In the genomic region with DNA sequence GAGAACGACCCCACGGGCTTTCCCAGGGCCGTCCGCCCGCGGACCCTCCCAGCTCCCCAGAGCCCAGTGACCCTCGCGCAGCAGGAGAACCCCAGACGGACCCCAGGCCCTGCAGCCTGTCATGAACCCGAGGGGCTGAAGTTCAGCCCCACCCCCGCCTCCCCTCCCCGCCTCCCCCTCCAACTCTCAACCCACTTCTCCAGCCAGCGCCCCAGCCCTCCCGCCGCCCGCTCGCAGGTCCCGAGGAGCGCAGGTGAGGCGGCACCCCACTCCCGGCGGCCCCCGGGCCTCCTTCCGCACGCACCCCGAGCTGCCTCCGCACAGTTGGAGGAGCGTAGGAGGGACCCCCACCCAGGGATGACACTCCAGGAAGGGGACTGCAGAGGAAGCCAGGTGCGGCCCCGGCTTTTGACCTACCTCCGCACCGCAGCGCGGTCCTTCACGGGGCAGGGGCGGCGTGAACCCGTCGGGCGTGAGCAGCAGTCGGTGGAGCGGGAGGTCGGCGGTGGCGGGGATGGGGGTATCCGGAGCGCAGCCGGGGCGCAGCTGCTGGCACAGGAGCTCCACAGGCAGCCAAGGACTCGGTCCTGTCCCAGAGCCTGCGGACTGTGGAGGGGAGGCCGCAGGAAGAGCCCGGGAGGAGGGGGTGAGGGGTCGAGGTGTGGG, we compare ENCODE assay signal across 8 cellular contexts. TPM values are rescaled to one million over a fixed set of nuclear protein-coding genes. Genes with fewer than 3 reads are reported as not detected.
DNase-seq lines count a peak whose midpoint lies in the region; ATAC-seq and TF ChIP-seq lines count a peak whose summit lies in the region.

A gene with protein sequence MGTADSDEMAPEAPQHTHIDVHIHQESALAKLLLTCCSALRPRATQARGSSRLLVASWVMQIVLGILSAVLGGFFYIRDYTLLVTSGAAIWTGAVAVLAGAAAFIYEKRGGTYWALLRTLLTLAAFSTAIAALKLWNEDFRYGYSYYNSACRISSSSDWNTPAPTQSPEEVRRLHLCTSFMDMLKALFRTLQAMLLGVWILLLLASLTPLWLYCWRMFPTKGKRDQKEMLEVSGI (plus strand): TSS at position 194 of the 666 bp plus-strand sequence. CDS start 782 bp downstream, outside the sequence.

- peaks cover 9% of the 10 kb centered on the region for H3K4me1 Mint-ChIP-seq in activated naive CD8-positive, alpha-beta T cell (ENCODE audit: low read depth)

- H3K27ac Mint-ChIP-seq in activated naive CD8-positive, alpha-beta T cell: no peak within 1 kb of the TSS

- no peak for TF ChIP-seq POLR2A in erythroblast (IDR thresholded peaks at IDR 0.05; ENCODE audit: low read length)

- H3K27ac ChIP-seq in HUES48 (ENCODE audit: low read depth, low read length) (no peak within 1 kb of the TSS), iPS-20b (ENCODE audit: low read length) (no peak within 1 kb of the TSS), skeletal muscle tissue (ENCODE audit: low read depth, low read length) (peak within 1 kb of the TSS; percentile 40)

- H3K27me3 ChIP-seq in HUES48 (ENCODE audit: control insufficient read depth, insufficient read depth, low read length): peaks cover 71% of the 10 kb centered on the region
- peaks cover 86% of the 10 kb centered on the region for H3K27me3 ChIP-seq in iPS-20b (ENCODE audit: insufficient read depth, low read length)
- peaks cover 20 to 35% (median 20%) of the 10 kb centered on the region in 3 donors for H3K27me3 ChIP-seq in skeletal muscle tissue (ENCODE audit: control insufficient read depth in 3 of 3, insufficient read depth in 3 of 3, low read length in 3 of 3)

- no peaks in the 10 kb centered on the region for H3K36me3 ChIP-seq in HUES48 (ENCODE audit: control insufficient read depth, insufficient read depth, low read length)
- no peaks in the 10 kb centered on the region for H3K36me3 ChIP-seq in iPS-20b (ENCODE audit: insufficient read depth, low read depth, low read length)
- peaks cover 0 to 10% (median 0%) of the 10 kb centered on the region in 3 donors for H3K36me3 ChIP-seq in skeletal muscle tissue (ENCODE audit: control insufficient read depth in 3 of 3, insufficient read depth in 3 of 3, low read length in 3 of 3)

- H3K4me1 ChIP-seq in HUES48 (ENCODE audit: control insufficient read depth, insufficient read depth, low read length): peaks cover 4% of the 10 kb centered on the region; the same call in 1 of the 2 replicates
- H3K4me1 ChIP-seq in iPS-20b (ENCODE audit: insufficient read depth, low read length): no peaks in the 10 kb centered on the region; the same call in 1 of the 2 replicates
- H3K4me1 ChIP-seq in skeletal muscle tissue (ENCODE audit: control insufficient read depth in 3 of 3, insufficient read depth in 3 of 3, low read length in 3 of 3): peaks cover 0 to 8% (median 4%) of the 10 kb centered on the region in 3 donors

- H3K36me3 Mint-ChIP-seq in activated naive CD8-positive, alpha-beta T cell: peaks cover 4% of the 10 kb centered on the region

- peak within 1 kb of the TSS; percentile 80 for H3K4me3 Mint-ChIP-seq in activated naive CD8-positive, alpha-beta T cell

- DNase-seq in midbrain (lab: John Stamatoyannopoulos, UW): no peak
- no peak for DNase-seq in erythroblast (lab: John Stamatoyannopoulos, UW)

- H3K9ac ChIP-seq in HUES48 (ENCODE audit: low read depth, low read length): no peak within 1 kb of the TSS
- no peak within 1 kb of the TSS for H3K9ac ChIP-seq in iPS-20b (ENCODE audit: low read depth, low read length)
- H3K9ac ChIP-seq in skeletal muscle tissue (ENCODE audit: low read depth in 1 of 3, low read length in 3 of 3): peak within 1 kb of the TSS; percentile 45 to 70 (median 62)

- H3K4me3 ChIP-seq in HUES48 (ENCODE audit: low read depth, low read length): peak within 1 kb of the TSS; percentile 55
- peak within 1 kb of the TSS; percentile 65 for H3K4me3 ChIP-seq in iPS-20b (ENCODE audit: low read length)
- H3K4me3 ChIP-seq in skeletal muscle tissue (ENCODE audit: low read length in 3 of 3): peak within 1 kb of the TSS; percentile 51 to 65 (median 60)

- peaks cover 7% of the 10 kb centered on the region for H3K9me3 Mint-ChIP-seq in activated naive CD8-positive, alpha-beta T cell (ENCODE audit: low read depth)

- peaks cover 27% of the 10 kb centered on the region for H3K27me3 Mint-ChIP-seq in activated naive CD8-positive, alpha-beta T cell

- ATAC-seq in GM18511 (IDR thresholded peaks at IDR 0.05; ENCODE audit: unreplicated experiment) (no peak), GM21737 (IDR thresholded peaks at IDR 0.05; ENCODE audit: unreplicated experiment) (no peak)

- H3K9me3 ChIP-seq in HUES48 (ENCODE audit: control insufficient read depth, insufficient read depth, low read length): no peaks in the 10 kb centered on the region
- H3K9me3 ChIP-seq in iPS-20b (ENCODE audit: insufficient read depth, low read depth, low read length): 0 out of 2 replicates have a peak, but pooled peaks cover under 1% of the 10 kb centered on the region
- peaks cover 0 to 3% (median under 1%) of the 10 kb centered on the region in 3 donors for H3K9me3 ChIP-seq in skeletal muscle tissue (ENCODE audit: control insufficient read depth in 3 of 3, low read length in 3 of 3)

RNA-seq across cellular contexts. Expression of the gene that starts here (rescaled TPM):
- total RNA-seq in skeletal muscle tissue: 11.0 TPM

Comparison
In these comparisons a context has a peak if more than half of its experiments do, and no peak if none do; other contexts are left out.
1. H3K9ac ChIP-seq: peak in skeletal muscle tissue (3 of 3); none in HUES48 (single experiment) and iPS-20b (single experiment).
2. Peak in every context shown above with its lines, with median percentiles within 50 percentile points of each other: H3K4me3 ChIP-seq.